18 cellular contexts compared by ENCODE assay signal in genomic region chr5:112555197-112555596, GRCh38.
DNase-seq lines count a peak whose midpoint lies in the region; ATAC-seq, FAIRE-seq and TF ChIP-seq lines count a peak whose summit lies in the region.
"Had no signal": no experiment of that assay in that cellular context is flagged by ENCODE, and none has a peak within 500 bp of the region (broad histone marks: within the 10 kb centered on the region; RNA-seq: fewer than 3 reads in every experiment).

No MANE protein-coding gene starts in this region.

- peak; percentile 43 for ATAC-seq in stimulated activated effector memory CD8-positive, alpha-beta T cell treated with anti-CD3 and anti-CD28 coated beads, Interleukin-12 subunit alpha, Interleukin-12 subunit beta, amount 100 ng/mL, for 72 hours
- ATAC-seq in HG03432 (IDR thresholded peaks at IDR 0.05; ENCODE audit: unreplicated experiment), result no peak

- no peaks in the 10 kb centered on the region for H3K9me3 Mint-ChIP-seq in astrocyte (ENCODE audit: unreplicated experiment)
- H3K9me3 Mint-ChIP-seq in stimulated activated effector memory CD8-positive, alpha-beta T cell treated with anti-CD3 and anti-CD28 coated beads, Interleukin-12 subunit alpha, Interleukin-12 subunit beta, amount 100 ng/mL, for 72 hours, result no peaks in the 10 kb centered on the region

- no peaks in the 10 kb centered on the region for H3F3A ChIP-seq in GM23248 (ENCODE audit: insufficient read depth)

- in situ Hi-C loops in GM23248 (cut with MboI), result loop anchor here (25.0 kb wide), 1 partner anchor 407 kb away; no protein-coding TSS in a partner anchor

- H3K4me1 ChIP-seq in GM23248 (ENCODE audit: insufficient read depth), result peaks cover 18% of the 10 kb centered on the region
- H3K4me1 ChIP-seq in astrocyte (ENCODE audit: insufficient read depth, low read length), result peaks cover 3% of the 10 kb centered on the region
- peaks cover 10% of the 10 kb centered on the region for H3K4me1 ChIP-seq in fibroblast of lung (ENCODE audit: control insufficient read depth, extremely low read depth, insufficient read depth, low read length)
- H3K4me1 ChIP-seq in small intestine (ENCODE audit: control insufficient read depth in 2 of 2, insufficient read depth in 1 of 2, low read depth in 1 of 2, low read length in 1 of 2), result peaks cover 0 to 2% of the 10 kb centered on the region in 2 donors

- H3K4me1 Mint-ChIP-seq in astrocyte (ENCODE audit: low read depth, unreplicated experiment), result peaks cover 19% of the 10 kb centered on the region
- H3K4me1 Mint-ChIP-seq in stimulated activated effector memory CD8-positive, alpha-beta T cell treated with anti-CD3 and anti-CD28 coated beads, Interleukin-12 subunit alpha, Interleukin-12 subunit beta, amount 100 ng/mL, for 72 hours, result no peaks in the 10 kb centered on the region
- H3K4me1 Mint-ChIP-seq: CD4-positive, alpha-beta memory T cell had no signal

- H2AFZ ChIP-seq in GM23248 (peak overlapping the region; percentile 59; the same call in 1 of the 2 replicates), astrocyte (ENCODE audit: low read depth, low read length) (no peak overlapping the region), fibroblast of lung (ENCODE audit: low read length) (peak overlapping the region; percentile 42)
- H2AFZ ChIP-seq: PC-9 had no signal

- WGBS in GM23248 (ENCODE audit: low coverage in 1 of 2, low lambda C conversion rate in 2 of 2, missing lambda C conversion rate in 2 of 2), 2 experiments, result 62 to 68% methylated on average over 2 of the region's 2 CpGs
- WGBS in small intestine, 3 donors, result 62 to 90% (median 67%) methylated on average over 2 of the region's 2 CpGs

- H3K36me3 ChIP-seq in GM23248 (ENCODE audit: low read depth), result no peaks in the 10 kb centered on the region
- no peaks in the 10 kb centered on the region for H3K36me3 ChIP-seq in astrocyte (ENCODE audit: insufficient read depth, low read length)
- no peaks in the 10 kb centered on the region for H3K36me3 ChIP-seq in fibroblast of lung (ENCODE audit: control insufficient read depth, insufficient read depth, low read length)
- no peaks in the 10 kb centered on the region for H3K36me3 ChIP-seq in small intestine (ENCODE audit: control insufficient read depth in 2 of 2, insufficient read depth in 2 of 2, low read length in 2 of 2)

- H3K9ac ChIP-seq in GM23248 (no peak overlapping the region), astrocyte (ENCODE audit: low read length) (no peak overlapping the region), fibroblast of lung (ENCODE audit: insufficient read depth, low read length) (no peak overlapping the region)
- H3K9ac ChIP-seq: KMS-11 had no signal

- H3K9me2 ChIP-seq in GM23248 (ENCODE audit: insufficient read depth), result no peaks in the 10 kb centered on the region

- H3K4me2 ChIP-seq in GM23248 (ENCODE audit: unreplicated experiment) (peak overlapping the region; percentile 71), astrocyte (ENCODE audit: low read length) (no peak overlapping the region), fibroblast of lung (ENCODE audit: extremely low read depth, insufficient read depth, low read length) (peak overlapping the region; percentile 56)
- H3K4me2 ChIP-seq: KMS-11, PC-9 had no signal

- no peak overlapping the region for H3K4me3 ChIP-seq in GM23248
- H3K4me3 ChIP-seq in astrocyte (ENCODE audit: insufficient read depth, low read depth, low read length), result no peak overlapping the region
- H3K4me3 ChIP-seq in fibroblast of lung (replicated peaks in 1 of 4; ENCODE audit: control extremely low read depth in 1 of 4, insufficient read depth in 1 of 4, low read depth in 3 of 4, low read length in 4 of 4), result no peak overlapping the region
- no peak overlapping the region for H3K4me3 ChIP-seq in small intestine (ENCODE audit: low read depth in 1 of 2, low read length in 2 of 2)
- H3K4me3 ChIP-seq: PC-9 had no signal

- H3K27ac ChIP-seq in GM23248 (no peak overlapping the region), astrocyte (ENCODE audit: low read depth, low read length) (no peak overlapping the region), fibroblast of lung (ENCODE audit: insufficient read depth, low read length) (peak overlapping the region; percentile 12), small intestine (ENCODE audit: low read depth in 1 of 2, low read length in 1 of 2) (no peak overlapping the region)
- H3K27ac ChIP-seq: KMS-11, PC-9 had no signal

- H3K9me3 ChIP-seq in GM23248 (ENCODE audit: low read depth), result no peaks in the 10 kb centered on the region
- H3K9me3 ChIP-seq in astrocyte (ENCODE audit: insufficient read depth, low read depth, low read length), result no peaks in the 10 kb centered on the region
- no peaks in the 10 kb centered on the region for H3K9me3 ChIP-seq in fibroblast of lung (ENCODE audit: control insufficient read depth, insufficient read depth, low read depth, low read length)
- H3K9me3 ChIP-seq in small intestine (ENCODE audit: control insufficient read depth, low read depth), result no peaks in the 10 kb centered on the region

- TF ChIP-seq CTCF in astrocyte (IDR thresholded peaks at IDR 0.05; ENCODE audit: insufficient read depth, low read depth, low read length) (no peak), fibroblast of lung (conservative IDR thresholded peaks at IDR 0.05 in 1 of 2, IDR thresholded peaks at IDR 0.05 in 1 of 2; ENCODE audit: low read depth in 1 of 2, low read length in 2 of 2) (no peak)

- H3K27me3 ChIP-seq in GM23248 (replicated peaks; ENCODE audit: insufficient read depth), result peaks cover 5% of the 10 kb centered on the region
- peaks cover 4% of the 10 kb centered on the region for H3K27me3 ChIP-seq in astrocyte (ENCODE audit: insufficient read depth, low read length)
- H3K27me3 ChIP-seq in fibroblast of lung (ENCODE audit: control insufficient read depth, insufficient read depth, low read length), result no peaks in the 10 kb centered on the region
- H3K27me3 ChIP-seq in small intestine (ENCODE audit: control insufficient read depth in 2 of 2, insufficient read depth in 2 of 2, low read length in 2 of 2), result no peaks in the 10 kb centered on the region

- H3K4me3 Mint-ChIP-seq in astrocyte (ENCODE audit: unreplicated experiment), result peak overlapping the region; percentile 45
- H3K4me3 Mint-ChIP-seq in stimulated activated effector memory CD8-positive, alpha-beta T cell treated with anti-CD3 and anti-CD28 coated beads, Interleukin-12 subunit alpha, Interleukin-12 subunit beta, amount 100 ng/mL, for 72 hours, result no peak overlapping the region
- H3K4me3 Mint-ChIP-seq: CD4-positive, alpha-beta memory T cell had no signal

- H3K27ac Mint-ChIP-seq in astrocyte (ENCODE audit: unreplicated experiment), result no peak overlapping the region
- no peak overlapping the region for H3K27ac Mint-ChIP-seq in stimulated activated effector memory CD8-positive, alpha-beta T cell treated with anti-CD3 and anti-CD28 coated beads, Interleukin-12 subunit alpha, Interleukin-12 subunit beta, amount 100 ng/mL, for 72 hours

- DNase-seq in GM23248 (no peak), astrocyte (ENCODE audit: low read depth) (no peak), fibroblast of lung (ENCODE audit: low read depth in 2 of 2) (no peak), small intestine (no peak), GF-D8 (lab: John Stamatoyannopoulos, UW) (no peak), NCI-H187 treated with DMSO at 0.1 percent for 48 hours (lab: John Stamatoyannopoulos, UW) (no peak)
- no peak for DNase-seq in stimulated activated effector memory CD8-positive, alpha-beta T cell treated with anti-CD3 and anti-CD28 coated beads, Interleukin-12 subunit alpha, Interleukin-12 subunit beta, amount 100 ng/mL, for 72 hours (ENCODE audit: low spot score in 2 of 2)
- DNase-seq: CD4-positive, alpha-beta memory T cell; DMS153; GDM1; NCI-H1417 treated with DMSO at 0.1 percent for 48 hours; NCI-H1930; NCI-H2171; NCI-H526; PC-9 had no signal

- no peaks in the 10 kb centered on the region for H3K36me3 Mint-ChIP-seq in astrocyte (ENCODE audit: low read depth, unreplicated experiment)
- H3K36me3 Mint-ChIP-seq in stimulated activated effector memory CD8-positive, alpha-beta T cell treated with anti-CD3 and anti-CD28 coated beads, Interleukin-12 subunit alpha, Interleukin-12 subunit beta, amount 100 ng/mL, for 72 hours, result no peaks in the 10 kb centered on the region
- H3K36me3 Mint-ChIP-seq: CD4-positive, alpha-beta memory T cell had no signal

- H3K27me3 Mint-ChIP-seq in astrocyte (ENCODE audit: low read depth, unreplicated experiment), result no peaks in the 10 kb centered on the region

- H3K79me2 ChIP-seq in GM23248 (ENCODE audit: insufficient read depth) (no peaks in the 10 kb centered on the region), astrocyte (ENCODE audit: insufficient read depth, low read length) (no peaks in the 10 kb centered on the region), fibroblast of lung (ENCODE audit: control insufficient read depth, insufficient read depth, low read length) (no peaks in the 10 kb centered on the region)

- no peak for FAIRE-seq in astrocyte (lab: Jason Lieb, UNC)
- no peak for FAIRE-seq in small intestine (lab: Jason Lieb, UNC)
- FAIRE-seq: A204.1 had no signal

- H4K20me1 ChIP-seq in GM23248 (ENCODE audit: insufficient read depth) (no peaks in the 10 kb centered on the region), astrocyte (ENCODE audit: insufficient read depth, low read length) (no peaks in the 10 kb centered on the region), fibroblast of lung (ENCODE audit: control insufficient read depth, extremely low read depth, insufficient read depth, low read length) (no peaks in the 10 kb centered on the region)
